Comparison of ENCODE assay signal across 8 cellular contexts in genomic region chr7:43758029-43758860, GRCh38.
DNase-seq lines count a peak whose midpoint lies in the region; ATAC-seq and TF ChIP-seq lines count a peak whose summit lies in the region.

Gene BLVRA, plus strand, starts transcription at chr7:43758680. Its CDS starts 12,479 bp downstream, at chr7:43771159.

- no peaks in the 10 kb centered on the region for H3K9me3 ChIP-seq in HUES48 (ENCODE audit: control insufficient read depth, insufficient read depth, low read length)
- no peaks in the 10 kb centered on the region for H3K9me3 ChIP-seq in iPS-20b (ENCODE audit: insufficient read depth, low read depth, low read length)

- no peak for TF ChIP-seq CTCF in brain microvascular endothelial cell (IDR thresholded peaks at IDR 0.05; ENCODE audit: low read depth, low read length, missing control alignments)

- no peaks in the 10 kb centered on the region for H3K36me3 ChIP-seq in HUES48 (ENCODE audit: control insufficient read depth, insufficient read depth, low read length)
- H3K36me3 ChIP-seq in brain microvascular endothelial cell (replicated peaks) = no peaks in the 10 kb centered on the region
- no peaks in the 10 kb centered on the region for H3K36me3 ChIP-seq in iPS-20b (ENCODE audit: insufficient read depth, low read depth, low read length)

- H3K27me3 ChIP-seq in HUES48 (ENCODE audit: control insufficient read depth, insufficient read depth, low read length) (peaks cover 28% of the 10 kb centered on the region), brain microvascular endothelial cell (replicated peaks) (no peaks in the 10 kb centered on the region), iPS-20b (ENCODE audit: insufficient read depth, low read length) (peaks cover 37% of the 10 kb centered on the region)

- H3K4me1 ChIP-seq in HUES48 (ENCODE audit: control insufficient read depth, insufficient read depth, low read length) (peaks cover 21% of the 10 kb centered on the region), iPS-20b (ENCODE audit: insufficient read depth, low read length) (peaks cover 7% of the 10 kb centered on the region)

- H3K9ac ChIP-seq in HUES48 (ENCODE audit: low read depth, low read length) (peak within 1 kb of the TSS; percentile 31; the same call in 1 of the 2 replicates), iPS-20b (ENCODE audit: low read depth, low read length) (peak within 1 kb of the TSS; percentile 34; the same call in 1 of the 2 replicates)

- ATAC-seq in GM21367 (IDR thresholded peaks at IDR 0.05; ENCODE audit: unreplicated experiment) = peak; percentile 66

- H3K27ac ChIP-seq in HUES48 (ENCODE audit: low read depth, low read length) = no peak within 1 kb of the TSS
- H3K27ac ChIP-seq in brain microvascular endothelial cell = peak within 1 kb of the TSS; percentile 6
- no peak within 1 kb of the TSS for H3K27ac ChIP-seq in iPS-20b (ENCODE audit: low read length)
- peak within 1 kb of the TSS; percentile 64 to 91 (median 84) for H3K27ac ChIP-seq in skin epidermis

- DNase-seq in DMS79 (lab: John Stamatoyannopoulos, UW) (peak; percentile 23), UCSD-AML1 (lab: John Stamatoyannopoulos, UW; ENCODE audit: unreplicated experiment) (peak; percentile 19), brain microvascular endothelial cell (no peak), GOT3 (lab: John Stamatoyannopoulos, UW) (no peak)

- in situ Hi-C loops in brain microvascular endothelial cell (cut with HindIII; ENCODE audit: low pct_ligation_motif_present, low sequenced_read_pairs) = no loop called here

- H3K4me3 ChIP-seq in HUES48 (ENCODE audit: low read depth, low read length) = peak within 1 kb of the TSS; percentile 72
- peak within 1 kb of the TSS; percentile 71 for H3K4me3 ChIP-seq in brain microvascular endothelial cell (ENCODE audit: low read depth, low read length)
- H3K4me3 ChIP-seq in iPS-20b (ENCODE audit: low read length) = peak within 1 kb of the TSS; percentile 63
- H3K4me3 ChIP-seq in skin epidermis = peak within 1 kb of the TSS; percentile 65 to 90 (median 84)

Comparison
In these comparisons a context has a peak if more than half of its experiments do, and no peak if none do; other contexts are left out.
1. DNase-seq: peak in DMS79 (single experiment) and UCSD-AML1 (single experiment); none in brain microvascular endothelial cell (single experiment) and GOT3 (single experiment).
2. H3K27ac ChIP-seq: peak in brain microvascular endothelial cell (single experiment) and skin epidermis (21 of 21); none in HUES48 (single experiment) and iPS-20b (single experiment).
3. Peak in every context shown above with its lines, with median percentiles within 50 percentile points of each other: H3K4me3 ChIP-seq.